ENCODE assay signal across 18 cellular contexts in the genomic region with DNA sequence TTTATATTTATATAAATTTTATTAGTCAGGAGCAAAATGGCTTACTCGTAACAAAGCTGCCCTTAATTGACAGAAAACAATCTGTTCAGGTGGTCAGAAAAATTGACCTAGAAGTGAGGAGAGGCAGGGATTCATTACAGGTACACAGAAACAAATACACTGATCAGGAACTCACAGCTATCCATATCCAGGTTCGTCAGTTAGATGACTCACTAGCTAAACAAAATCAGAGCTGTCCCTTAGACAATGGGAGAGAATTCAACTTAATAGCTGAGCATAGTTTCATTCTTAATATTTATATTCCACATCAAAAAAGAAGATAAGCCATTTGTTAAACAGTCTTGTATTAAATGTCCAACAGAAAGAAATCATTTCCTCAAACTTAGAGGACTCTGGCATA. TPM values are rescaled to one million over a fixed set of nuclear protein-coding genes. Genes with fewer than 3 reads are reported as not detected.
DNase-seq lines count a peak whose midpoint lies in the region; ATAC-seq, FAIRE-seq and TF ChIP-seq lines count a peak whose summit lies in the region.
"Had no signal": no experiment of that assay in that cellular context is flagged by ENCODE, and none has a peak within 500 bp of the region (broad histone marks: within the 10 kb centered on the region; RNA-seq: fewer than 3 reads in every experiment).

No MANE protein-coding gene starts in this region.

- H3K27me3 ChIP-seq in Panc1 (ENCODE audit: control insufficient read depth, insufficient read depth, low read length), result no peaks in the 10 kb centered on the region
- no peaks in the 10 kb centered on the region for H3K27me3 ChIP-seq in endothelial cell of umbilical vein (ENCODE audit: control insufficient read depth in 2 of 2, insufficient read depth in 2 of 2, low read length in 2 of 2)
- H3K27me3 ChIP-seq in gastrocnemius medialis, result no peaks in the 10 kb centered on the region

- no peak for FAIRE-seq in endothelial cell of umbilical vein (lab: Jason Lieb, UNC)
- FAIRE-seq: A549, D721Med, HepG2, HTR-8/SVneo had no signal

- no peaks in the 10 kb centered on the region for H4K20me1 ChIP-seq in endothelial cell of umbilical vein (replicated peaks; ENCODE audit: control insufficient read depth, extremely low read depth, insufficient read depth, low read length)

- H3K4me1 Mint-ChIP-seq in HFFc6 (ENCODE audit: low read depth), result peaks cover 12% of the 10 kb centered on the region
- H3K4me1 Mint-ChIP-seq: CD14-positive monocyte had no signal

- in situ Hi-C loops in Panc1 (cut with HindIII; ENCODE audit: low pct_unique_long_range_greater_than_20kb, low sequenced_read_pairs) (no loop called here), gastrocnemius medialis (cut with MboI; ENCODE audit: low sequenced_read_pairs in 4 of 4) (no loop called here)

- no peaks in the 10 kb centered on the region for H3K36me3 ChIP-seq in Panc1 (ENCODE audit: control insufficient read depth, insufficient read depth, low read length)
- peaks cover 0 to 2% of the 10 kb centered on the region in 2 experiments for H3K36me3 ChIP-seq in endothelial cell of umbilical vein (ENCODE audit: control insufficient read depth in 2 of 2, extremely low read depth in 1 of 2, insufficient read depth in 2 of 2, low read length in 2 of 2)
- H3K36me3 ChIP-seq in gastrocnemius medialis, result peaks cover 0 to 24% of the 10 kb centered on the region in 2 donors

- no peak for TF ChIP-seq CTCF in Panc1 (IDR thresholded peaks at IDR 0.05)
- TF ChIP-seq CTCF in endothelial cell of umbilical vein (IDR thresholded peaks at IDR 0.05; ENCODE audit: extremely low read depth in 1 of 2, insufficient read depth in 1 of 2, low read depth in 1 of 2, low read length in 2 of 2), result no peak
- no peak for TF ChIP-seq CTCF in gastrocnemius medialis (IDR thresholded peaks at IDR 0.05 in 4 of 5, conservative IDR thresholded peaks at IDR 0.05 in 1 of 5)
- no peak for TF ChIP-seq CTCF in HFFc6 (IDR thresholded peaks at IDR 0.05)

- CTCF ChIA-PET in Panc1 (lab: Charles Lee), result no interaction called here
- CTCF ChIA-PET in endothelial cell of umbilical vein (lab: Charles Lee), result interaction anchor here (0.6 to 1.7 kb wide), 4 partner anchors 12 to 114 kb away, joined by 3 to 6 read pairs (median 4); no protein-coding TSS in a partner anchor

- intact Hi-C loops in Panc1 (cut with micrococcal nuclease; ENCODE audit: unreplicated experiment), result no loop called here
- intact Hi-C loops in endothelial cell of umbilical vein (cut with micrococcal nuclease), result no loop called here
- intact Hi-C loops in gastrocnemius medialis (cut with DNase I; ENCODE audit: low total_unique reads), result no loop called here

- DNase-seq in LHCN-M2 (ENCODE audit: low read depth), result peak; percentile 21
- DNase-seq in Panc1 (ENCODE audit: low read depth, low spot score), result no peak
- peak; percentile 16 for DNase-seq in endothelial cell of umbilical vein (ENCODE audit: low read depth, low spot score)
- DNase-seq in gastrocnemius medialis, result no peak
- no peak for DNase-seq in NCI-H345 (lab: John Stamatoyannopoulos, UW)
- DNase-seq in activated CD4-positive, CD25-positive, alpha-beta regulatory T cell treated with anti-CD3 and anti-CD28 coated beads, Interleukin-2, amount 50 U/mL, for 72 hours, result no peak
- no peak for DNase-seq in HFFc6
- DNase-seq: CD8-positive, alpha-beta T cell; COR-L47; DMS153; GF-D8; H9 had no signal

- no peaks in the 10 kb centered on the region for H3K9me1 ChIP-seq in endothelial cell of umbilical vein (replicated peaks; ENCODE audit: control insufficient read depth, extremely low read depth, insufficient read depth, low read length)

- H3K27ac ChIP-seq in Panc1 (ENCODE audit: low read length), result no peak overlapping the region
- no peak overlapping the region for H3K27ac ChIP-seq in endothelial cell of umbilical vein (ENCODE audit: insufficient read depth, low read depth, low read length)
- H3K27ac ChIP-seq in gastrocnemius medialis, result peak overlapping the region; percentile 76 to 87 (median 82)
- H3K27ac ChIP-seq: A549 had no signal

- H3K4me2 ChIP-seq in endothelial cell of umbilical vein (ENCODE audit: insufficient read depth, low read length), result no peak overlapping the region
- H3K4me2 ChIP-seq: A549, GM23338 had no signal

- peaks cover 59% of the 10 kb centered on the region for H3K36me3 Mint-ChIP-seq in HFFc6 (ENCODE audit: low read depth)

- H2AFZ ChIP-seq in endothelial cell of umbilical vein (ENCODE audit: low read depth, low read length), result no peak overlapping the region
- H2AFZ ChIP-seq: GM23338 had no signal

- H3K4me1 ChIP-seq in Panc1 (ENCODE audit: control insufficient read depth, insufficient read depth, low read length) (no peaks in the 10 kb centered on the region), endothelial cell of umbilical vein (ENCODE audit: control insufficient read depth, extremely low read depth, insufficient read depth, low read length) (no peaks in the 10 kb centered on the region), gastrocnemius medialis (peaks cover 49% of the 10 kb centered on the region in 2 donors)
- H3K4me1 ChIP-seq: A549 had no signal

- no peaks in the 10 kb centered on the region for H3K9me3 ChIP-seq in Panc1 (ENCODE audit: control insufficient read depth, insufficient read depth, low read depth, low read length)
- no peaks in the 10 kb centered on the region for H3K9me3 ChIP-seq in endothelial cell of umbilical vein (replicated peaks; ENCODE audit: control insufficient read depth, insufficient read depth, low read length)
- no peaks in the 10 kb centered on the region for H3K9me3 ChIP-seq in gastrocnemius medialis
- H3K9me3 ChIP-seq: A549 had no signal

- no peak overlapping the region for H3K9ac ChIP-seq in endothelial cell of umbilical vein (replicated peaks; ENCODE audit: extremely low read depth, insufficient read depth, low read length)

- H3K27me3 Mint-ChIP-seq in HFFc6 (ENCODE audit: insufficient read depth), result no peaks in the 10 kb centered on the region

- TF ChIP-seq POLR2A in endothelial cell of umbilical vein (IDR thresholded peaks at IDR 0.05; ENCODE audit: low read depth, low read length) (no peak), gastrocnemius medialis (IDR thresholded peaks at IDR 0.05) (no peak)

- H3K4me3 ChIP-seq in Panc1 (ENCODE audit: low read depth in 2 of 2, low read length in 2 of 2) (no peak overlapping the region), endothelial cell of umbilical vein (replicated peaks in 1 of 3; ENCODE audit: insufficient read depth in 1 of 3, low read depth in 1 of 3, low read length in 3 of 3) (no peak overlapping the region), gastrocnemius medialis (no peak overlapping the region)
- H3K4me3 ChIP-seq: A549, GM23338 had no signal

- peak; percentile 69; the same call in 1 of the 2 replicates for ATAC-seq in Panc1
- no peak for ATAC-seq in gastrocnemius medialis
- ATAC-seq: A549; CD8-positive, alpha-beta T cell; GM23338; HepG2 had no signal

- POLR2A ChIA-PET in Panc1 (lab: Charles Lee), result no interaction called here
- POLR2A ChIA-PET in endothelial cell of umbilical vein (lab: Charles Lee), result no interaction called here

- H3K9me3 Mint-ChIP-seq in HFFc6, result no peaks in the 10 kb centered on the region
- H3K9me3 Mint-ChIP-seq: CD8-positive, alpha-beta T cell; GM23338; H9 had no signal

- no peak overlapping the region for H3K27ac Mint-ChIP-seq in HFFc6
- H3K27ac Mint-ChIP-seq: CD8-positive, alpha-beta T cell; GM23338; H9 had no signal

- dilution Hi-C loops in endothelial cell of umbilical vein (cut with MboI; ENCODE audit: extremely low pct_ligation_motif_present, low sequenced_read_pairs), result no loop called here

- H3K4me3 Mint-ChIP-seq in HFFc6, result no peak overlapping the region
- H3K4me3 Mint-ChIP-seq: CD14-positive monocyte; CD8-positive, alpha-beta T cell; GM23338; H9 had no signal

- no TSS peak for BruUV-seq in Panc1 (replicated peaks; lab: Mats Ljungman, UMichigan)
- no TSS peak for BruUV-seq in endothelial cell of umbilical vein (replicated peaks; lab: Mats Ljungman, UMichigan)

- H3K79me2 ChIP-seq in endothelial cell of umbilical vein (ENCODE audit: control insufficient read depth, insufficient read depth, low read length), result no peaks in the 10 kb centered on the region

TF ChIP-seq in endothelial cell of umbilical vein, 7 proteins besides CTCF, POLR2A, EP300 and RAD21:
- TF ChIP-seq MYC (IDR thresholded peaks at IDR 0.05; ENCODE audit: low read depth, low read length), result no peak
- peak; percentile 19 for TF ChIP-seq JUN (IDR thresholded peaks at IDR 0.05; ENCODE audit: borderline replicate concordance, insufficient read depth, insufficient read length, low read depth)
- TF ChIP-seq FOS (IDR thresholded peaks at IDR 0.05; ENCODE audit: borderline replicate concordance, insufficient read depth, low read length), result peak; percentile 28

RNA-seq across cellular contexts. Expression of gene HYCC1, which starts 41.7 kb away (rescaled TPM):
- 209 and 221 TPM in 2 replicates for total RNA-seq in LHCN-M2 (2014; rRNA removed)
- polyA plus RNA-seq in LHCN-M2 (2012), result 28.1 TPM
- total RNA-seq in Panc1 (2021; ENCODE audit: unreplicated experiment), result 52.3 TPM
- polyA plus RNA-seq in Panc1 (2012; ENCODE audit: insufficient read length), result 17.2 TPM
- 43.2 and 51.8 TPM in 2 replicates for total RNA-seq in endothelial cell of umbilical vein
- polyA plus RNA-seq in endothelial cell of umbilical vein, result 9.5 and 14.5 TPM in 2 replicates
- 19.3 and 25.8 TPM in 2 replicates for polyA plus RNA-seq in endothelial cell of umbilical vein (2011; cell fraction: cytosol; rRNA removed)
- 24.6 and 42.4 TPM in 2 replicates for polyA plus RNA-seq in endothelial cell of umbilical vein (2011; cell fraction: nucleus; rRNA removed)
- 30.7 and 38.5 TPM in 2 replicates for polyA plus RNA-seq in endothelial cell of umbilical vein (2012)
- 21.0 and 29.4 TPM in 2 replicates for polyA minus RNA-seq in endothelial cell of umbilical vein
- polyA minus RNA-seq in endothelial cell of umbilical vein (2011; cell fraction: cytosol; rRNA and poly(A)+ RNA removed), result 13.4 TPM
- 38.2 and 42.8 TPM in 2 replicates for polyA minus RNA-seq in endothelial cell of umbilical vein (2011; cell fraction: nucleus; rRNA and poly(A)+ RNA removed)
- 100 to 1,000 TPM in 1 of 4 donors, 10 to 100 TPM in 3; 26.9 to 147 (median 72.0) TPM for total RNA-seq in gastrocnemius medialis
- 100 to 1,000 TPM in 1 of 6 experiments, 10 to 100 TPM in 5; 88.5 to 104 (median 95.0) TPM for total RNA-seq in HFFc6 (2021; fragmentation: NEBNext Ultra II Directional; extraction: Animal tissue kit (Norgen Biotek cat#: 25700))

Comparison
In these comparisons a context has a peak if more than half of its experiments do, and no peak if none do; other contexts are left out.
1. DNase-seq: peak in LHCN-M2 (single experiment) and endothelial cell of umbilical vein (single experiment); none in Panc1 (single experiment), gastrocnemius medialis (0 of 2), NCI-H345 (single experiment), activated CD4-positive, CD25-positive, alpha-beta regulatory T cell treated with anti-CD3 and anti-CD28 coated beads, Interleukin-2, amount 50 U/mL, for 72 hours (single experiment) and HFFc6 (single experiment).
2. H3K27ac ChIP-seq: peak in gastrocnemius medialis (4 of 4); none in Panc1 (single experiment) and endothelial cell of umbilical vein (single experiment).